ENCODE assay signal across 9 cellular contexts in the genomic region with DNA sequence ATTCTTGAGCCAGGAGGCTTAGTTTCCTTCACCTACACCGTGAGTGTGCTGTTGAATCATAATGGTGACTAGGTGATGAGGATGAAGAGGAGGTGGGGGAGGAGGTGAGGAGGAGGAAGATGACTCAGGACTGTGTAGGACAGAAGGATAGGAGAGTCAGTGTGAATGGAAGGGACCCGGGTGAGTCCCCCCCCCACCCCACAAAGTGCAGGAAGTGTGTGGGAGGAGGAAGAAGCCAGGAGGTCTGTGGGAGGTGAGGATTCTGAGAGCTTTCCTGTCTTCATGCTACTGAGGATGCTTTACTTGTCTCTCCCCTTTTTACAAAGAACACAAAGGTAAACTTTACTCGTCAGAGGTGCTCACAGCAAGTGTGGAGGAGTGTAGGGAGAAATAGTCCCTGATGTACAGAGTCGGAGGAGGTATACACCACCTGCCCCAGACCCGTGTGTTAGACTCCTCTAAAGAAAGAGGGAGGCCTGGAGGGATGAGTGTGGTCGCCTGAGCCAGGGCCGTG. TPM values are rescaled to one million over a fixed set of nuclear protein-coding genes. Genes with fewer than 3 reads are reported as not detected.
DNase-seq lines count a peak whose midpoint lies in the region; ATAC-seq and TF ChIP-seq lines count a peak whose summit lies in the region.
"Had no signal": no experiment of that assay in that cellular context is flagged by ENCODE, and none has a peak within 500 bp of the region (broad histone marks: within the 10 kb centered on the region; RNA-seq: fewer than 3 reads in every experiment).

No MANE protein-coding gene starts in this region.

- TF ChIP-seq CTCF in foreskin fibroblast (IDR thresholded peaks at IDR 0.05; ENCODE audit: low read depth, low read length) (no peak), sigmoid colon (IDR thresholded peaks at IDR 0.05) (no peak)

- no peak for TF ChIP-seq POLR2A in sigmoid colon (IDR thresholded peaks at IDR 0.05)

- WGBS in sigmoid colon, 2 donors = 75 to 76% methylated on average over 7 of the region's 7 CpGs

- no peak overlapping the region for H3K27ac ChIP-seq in sigmoid colon

- no peaks in the 10 kb centered on the region for H3K36me3 ChIP-seq in sigmoid colon

- peak; percentile 19 for DNase-seq in LoVo (ENCODE audit: low spot score)
- DNase-seq in activated CD8-positive, alpha-beta memory T cell treated with anti-CD3 and anti-CD28 coated beads for 4 hours (ENCODE audit: low read depth in 2 of 2) = peak; percentile 39 to 58
- peak; percentile 38 to 40 for DNase-seq in foreskin fibroblast
- DNase-seq in stimulated activated CD8-positive, alpha-beta memory T cell treated with anti-CD3 and anti-CD28 coated beads, Interleukin-12 subunit alpha, Interleukin-12 subunit beta, amount 100 ng/mL, for 4 hours (ENCODE audit: low read depth) = peak; percentile 57
- DNase-seq in sigmoid colon = no peak
- DNase-seq in left ventricle myocardium superior = no peak
- DNase-seq: NCI-H526 had no signal

- no peak for TF ChIP-seq EP300 in sigmoid colon (IDR thresholded peaks at IDR 0.05)

- H3K4me3 ChIP-seq in foreskin fibroblast (ENCODE audit: low read depth in 1 of 2, low read length in 2 of 2) = no peak overlapping the region
- H3K4me3 ChIP-seq in sigmoid colon = no peak overlapping the region

- intact Hi-C loops in sigmoid colon (cut with DNase I) = no loop called here
- intact Hi-C loops in left ventricle myocardium superior (cut with micrococcal nuclease) = no loop called here

- no peaks in the 10 kb centered on the region for H3K9me3 ChIP-seq in sigmoid colon

- ATAC-seq in left ventricle myocardium superior = no peak
- no peak for ATAC-seq in GM19455 (IDR thresholded peaks at IDR 0.05; ENCODE audit: unreplicated experiment)

- H3K4me1 ChIP-seq in sigmoid colon = peaks cover 0 to 13% (median 12%) of the 10 kb centered on the region in 4 donors

- peaks cover 0 to 22% (median 0%) of the 10 kb centered on the region in 3 donors for H3K27me3 ChIP-seq in sigmoid colon

RNA-seq across cellular contexts. Expression of a gene that starts 3.8 kb away (rescaled TPM):
- total RNA-seq in sigmoid colon (10 to 100 TPM in 3 of 4 donors, 1 to 10 TPM in 1; 7.7 to 17.8 (median 16.7) TPM), left ventricle myocardium superior (not detected)
- polyA plus RNA-seq in sigmoid colon = 1 to 10 TPM in 1 of 3 donors, not detected in 2; 4.3 TPM
- polyA plus RNA-seq: IgD-negative memory B cell had no signal

RNA-seq across cellular contexts. Expression of a gene that starts 23.7 kb away (rescaled TPM):
- 10 to 100 TPM; 13.3 to 28.3 (median 20.7) TPM for total RNA-seq in sigmoid colon
- polyA plus RNA-seq in sigmoid colon = 10 to 100 TPM; 14.4 to 18.3 (median 18.3) TPM
- total RNA-seq in left ventricle myocardium superior = 55.9 TPM

RNA-seq across cellular contexts. Expression of a gene that starts 32.0 kb away (rescaled TPM):
- total RNA-seq in sigmoid colon (not detected), left ventricle myocardium superior (not detected)
- polyA plus RNA-seq in sigmoid colon = under 1 TPM in 1 of 3 donors, not detected in 2; under 0.01 TPM
- polyA plus RNA-seq: IgD-negative memory B cell had no signal

Comparison
In these comparisons a context has a peak if more than half of its experiments do, and no peak if none do; other contexts are left out.
1. DNase-seq: peak in LoVo (single experiment), activated CD8-positive, alpha-beta memory T cell treated with anti-CD3 and anti-CD28 coated beads for 4 hours (2 of 2), foreskin fibroblast (2 of 2) and stimulated activated CD8-positive, alpha-beta memory T cell treated with anti-CD3 and anti-CD28 coated beads, Interleukin-12 subunit alpha, Interleukin-12 subunit beta, amount 100 ng/mL, for 4 hours (single experiment); none in sigmoid colon (single experiment) and left ventricle myocardium superior (single experiment).